ENCODE assay signal across 8 cellular contexts in genomic region chr6:31822038-31822821, GRCh38. TPM values are rescaled to one million over a fixed set of nuclear protein-coding genes. Genes with fewer than 3 reads are reported as not detected.
A peak's percentile ranks its signal among the peaks of the same experiment; 100 is the strongest.
DNase-seq lines count a peak whose midpoint lies in the region; ATAC-seq and TF ChIP-seq lines count a peak whose summit lies in the region.

No MANE protein-coding gene starts in this region.

- H3K4me2 ChIP-seq in mesendoderm (ENCODE audit: low read length) = peak overlapping the region; percentile 4

- no peaks in the 10 kb centered on the region for H3K9me3 ChIP-seq in CD8-positive, alpha-beta T cell (ENCODE audit: low read length)

- peak overlapping the region; percentile 40 for H2BK120ac ChIP-seq in mesendoderm (ENCODE audit: low read depth, low read length)

- peak overlapping the region; percentile 63 for H3K9ac ChIP-seq in mesendoderm (ENCODE audit: low read length)

- DNase-seq in CD8-positive, alpha-beta T cell = peak in 6 of 7 experiments; percentile 48 to 75 (median 56)
- DNase-seq in NOMO-1 (lab: John Stamatoyannopoulos, UW; ENCODE audit: unreplicated experiment in 2 of 2) = peak; percentile 87 to 90
- DNase-seq in activated CD8-positive, alpha-beta memory T cell treated with anti-CD3 and anti-CD28 coated beads for 24 hours = peak; percentile 85
- peak; percentile 14 for DNase-seq in endothelial cell (ENCODE audit: low spot score)
- peak; percentile 92 for DNase-seq in mesendoderm
- DNase-seq in stimulated activated CD8-positive, alpha-beta memory T cell treated with anti-CD3 and anti-CD28 coated beads, Interleukin-4, amount 100 ng/mL, for 24 hours (ENCODE audit: low read depth) = peak; percentile 50

- H4K5ac ChIP-seq in mesendoderm (ENCODE audit: low read length) = no peak overlapping the region

- H3K36me3 Mint-ChIP-seq in CD8-positive, alpha-beta T cell = peaks cover 3% of the 10 kb centered on the region
- H3K36me3 Mint-ChIP-seq in endothelial cell (ENCODE audit: low read depth, unreplicated experiment) = no peaks in the 10 kb centered on the region

- H2AK5ac ChIP-seq in mesendoderm (ENCODE audit: low read length) = no peak overlapping the region

- CTCF ChIA-PET in CD8-positive, alpha-beta T cell (lab: Charles Lee) = interaction anchor here (0.9 kb wide), 1 partner anchor 271 kb away, joined by 3 read pairs; no protein-coding TSS in a partner anchor

- peaks cover 41% of the 10 kb centered on the region for H3K4me1 ChIP-seq in CD8-positive, alpha-beta T cell (ENCODE audit: insufficient read depth, low read length)
- H3K4me1 ChIP-seq in mesendoderm (ENCODE audit: control insufficient read depth, low read depth, low read length) = peaks cover 7% of the 10 kb centered on the region

- peak; percentile 55 for ATAC-seq in CD8-positive, alpha-beta T cell
- ATAC-seq in GM21786 (IDR thresholded peaks at IDR 0.05; ENCODE audit: unreplicated experiment) (peak; percentile 47), HG03457 (IDR thresholded peaks at IDR 0.05; ENCODE audit: unreplicated experiment) (no peak)

- H3K18ac ChIP-seq in mesendoderm (ENCODE audit: low read length) = peak overlapping the region; percentile 28

- peak overlapping the region; percentile 74 for H3K56ac ChIP-seq in mesendoderm (ENCODE audit: low read length)

- intact Hi-C loops in CD8-positive, alpha-beta T cell (cut with DNase I, micrococcal nuclease) = loop anchor here (1.0 kb wide), 2 partner anchors 8 to 15 kb away; no protein-coding TSS in a partner anchor

- no peak overlapping the region for H3K23ac ChIP-seq in mesendoderm (ENCODE audit: low read length)

- TF ChIP-seq CTCF in CD8-positive, alpha-beta T cell (IDR thresholded peaks at IDR 0.05) = no peak
- TF ChIP-seq CTCF in endothelial cell (IDR thresholded peaks at IDR 0.05; ENCODE audit: unreplicated experiment) = no peak

- POLR2A ChIA-PET in CD8-positive, alpha-beta T cell (lab: Charles Lee) = interaction anchor here (0.9 to 2.3 kb wide), 3 partner anchors 9 to 92 kb away, joined by 4 to 6 read pairs (median 4); no protein-coding TSS in a partner anchor

- H3K79me1 ChIP-seq in mesendoderm (ENCODE audit: low read length) = peaks cover 4% of the 10 kb centered on the region

- peak overlapping the region; percentile 89 for H3K4me3 ChIP-seq in CD8-positive, alpha-beta T cell (ENCODE audit: low read depth, low read length)
- H3K4me3 ChIP-seq in mesendoderm (ENCODE audit: low read length) = peak overlapping the region; percentile 4

- no peaks in the 10 kb centered on the region for H3K9me3 Mint-ChIP-seq in CD8-positive, alpha-beta T cell
- H3K9me3 Mint-ChIP-seq in endothelial cell (ENCODE audit: unreplicated experiment) = no peaks in the 10 kb centered on the region

- peaks cover 3% of the 10 kb centered on the region for H3K79me2 ChIP-seq in mesendoderm (ENCODE audit: control insufficient read depth, insufficient read depth, low read length)

- H3K4me1 Mint-ChIP-seq in CD8-positive, alpha-beta T cell (ENCODE audit: low read depth) = peaks cover 53% of the 10 kb centered on the region
- peaks cover 32% of the 10 kb centered on the region for H3K4me1 Mint-ChIP-seq in endothelial cell (ENCODE audit: unreplicated experiment)

- no peak overlapping the region for H2BK15ac ChIP-seq in mesendoderm (replicated peaks; ENCODE audit: low read depth)

- peak overlapping the region; percentile 1 for H2BK5ac ChIP-seq in mesendoderm (ENCODE audit: low read length)

- peak overlapping the region; percentile 98 for H3K27ac Mint-ChIP-seq in CD8-positive, alpha-beta T cell
- peak overlapping the region; percentile 93 for H3K27ac Mint-ChIP-seq in endothelial cell (ENCODE audit: unreplicated experiment)

- no peaks in the 10 kb centered on the region for H3K27me3 ChIP-seq in CD8-positive, alpha-beta T cell (ENCODE audit: insufficient read depth, low read length)
- no peaks in the 10 kb centered on the region for H3K27me3 ChIP-seq in mesendoderm (ENCODE audit: insufficient read depth, low read length, poor library complexity)

- peak overlapping the region; percentile 95 for H3K4me3 Mint-ChIP-seq in CD8-positive, alpha-beta T cell
- peak overlapping the region; percentile 92 for H3K4me3 Mint-ChIP-seq in endothelial cell (ENCODE audit: unreplicated experiment)

- H3K36me3 ChIP-seq in CD8-positive, alpha-beta T cell (ENCODE audit: insufficient read depth, low read length) = no peaks in the 10 kb centered on the region
- no peaks in the 10 kb centered on the region for H3K36me3 ChIP-seq in mesendoderm (ENCODE audit: control insufficient read depth, insufficient read depth, low read length)

- H3K27me3 Mint-ChIP-seq in CD8-positive, alpha-beta T cell (ENCODE audit: low read depth) = no peaks in the 10 kb centered on the region
- peaks cover 3% of the 10 kb centered on the region for H3K27me3 Mint-ChIP-seq in endothelial cell (ENCODE audit: unreplicated experiment)

- WGBS in mesendoderm (ENCODE audit: extremely low coverage, insufficient coverage, low lambda C conversion rate) = no CpG with 5 or more reads among the region's 25 CpGs

- peak overlapping the region; percentile 66 for H3K27ac ChIP-seq in CD8-positive, alpha-beta T cell (ENCODE audit: low read depth, low read length)
- H3K27ac ChIP-seq in mesendoderm (ENCODE audit: low read depth, low read length) = peak overlapping the region; percentile 81

- no peak overlapping the region for H4K8ac ChIP-seq in mesendoderm (ENCODE audit: low read depth, low read length)

- peak overlapping the region; percentile 96 for H3K4ac ChIP-seq in mesendoderm (ENCODE audit: low read depth, low read length)

RNA-seq across cellular contexts. Expression of gene HSPA1B, which starts 5.3 kb away (rescaled TPM):
- total RNA-seq in CD8-positive, alpha-beta T cell = 1 to 10 TPM; 4.9 to 5.2 TPM
- total RNA-seq in endothelial cell (ENCODE audit: unreplicated experiment) = 19.8 TPM
- polyA plus RNA-seq in mesendoderm (2013, experiment 1 of 2) = 23.9 TPM
- 22.5 TPM for polyA plus RNA-seq in mesendoderm (2013, experiment 2 of 2)

RNA-seq across cellular contexts. Expression of gene HSPA1A, which starts 6.9 kb away (rescaled TPM):
- total RNA-seq in CD8-positive, alpha-beta T cell = 1 to 10 TPM; 2.1 to 2.2 TPM
- 27.2 TPM for total RNA-seq in endothelial cell (ENCODE audit: unreplicated experiment)
- polyA plus RNA-seq in mesendoderm (2013, experiment 1 of 2) = 37.1 TPM
- 40.9 TPM for polyA plus RNA-seq in mesendoderm (2013, experiment 2 of 2)

RNA-seq across cellular contexts. Expression of gene HSPA1L, which starts 7.1 kb away (rescaled TPM):
- total RNA-seq in CD8-positive, alpha-beta T cell = 1 to 10 TPM; 1.2 TPM
- total RNA-seq in endothelial cell (ENCODE audit: unreplicated experiment) = 0.82 TPM
- polyA plus RNA-seq in mesendoderm (2013, experiment 1 of 2) = 0.83 TPM
- polyA plus RNA-seq in mesendoderm (2013, experiment 2 of 2) = 0.98 TPM

RNA-seq across cellular contexts. Expression of gene LSM2, which starts 15.5 kb away (rescaled TPM):
- total RNA-seq in CD8-positive, alpha-beta T cell = 10 to 100 TPM; 19.6 to 26.4 TPM
- total RNA-seq in endothelial cell (ENCODE audit: unreplicated experiment) = 57.1 TPM
- polyA plus RNA-seq in mesendoderm (2013, experiment 1 of 2) = 153 TPM
- polyA plus RNA-seq in mesendoderm (2013, experiment 2 of 2) = 155 TPM

RNA-seq across cellular contexts. Expression of gene VARS1, which starts 26.7 kb away (rescaled TPM):
- 10 to 100 TPM; 29.8 to 33.3 TPM for total RNA-seq in CD8-positive, alpha-beta T cell
- 53.0 TPM for total RNA-seq in endothelial cell (ENCODE audit: unreplicated experiment)
- polyA plus RNA-seq in mesendoderm (2013, experiment 1 of 2) = 63.4 TPM
- 64.0 TPM for polyA plus RNA-seq in mesendoderm (2013, experiment 2 of 2)

Comparison
In these comparisons a context has a peak if more than half of its experiments do, and no peak if none do; other contexts are left out.
1. DNase-seq: peak in every context shown above with its lines; median percentile 92 in mesendoderm; 88 in NOMO-1; 85 in activated CD8-positive, alpha-beta memory T cell treated with anti-CD3 and anti-CD28 coated beads for 24 hours; 56 in CD8-positive, alpha-beta T cell; 50 in stimulated activated CD8-positive, alpha-beta memory T cell treated with anti-CD3 and anti-CD28 coated beads, Interleukin-4, amount 100 ng/mL, for 24 hours; 14 in endothelial cell.